ENCODE assay signal across 8 cellular contexts in the genomic region with DNA sequence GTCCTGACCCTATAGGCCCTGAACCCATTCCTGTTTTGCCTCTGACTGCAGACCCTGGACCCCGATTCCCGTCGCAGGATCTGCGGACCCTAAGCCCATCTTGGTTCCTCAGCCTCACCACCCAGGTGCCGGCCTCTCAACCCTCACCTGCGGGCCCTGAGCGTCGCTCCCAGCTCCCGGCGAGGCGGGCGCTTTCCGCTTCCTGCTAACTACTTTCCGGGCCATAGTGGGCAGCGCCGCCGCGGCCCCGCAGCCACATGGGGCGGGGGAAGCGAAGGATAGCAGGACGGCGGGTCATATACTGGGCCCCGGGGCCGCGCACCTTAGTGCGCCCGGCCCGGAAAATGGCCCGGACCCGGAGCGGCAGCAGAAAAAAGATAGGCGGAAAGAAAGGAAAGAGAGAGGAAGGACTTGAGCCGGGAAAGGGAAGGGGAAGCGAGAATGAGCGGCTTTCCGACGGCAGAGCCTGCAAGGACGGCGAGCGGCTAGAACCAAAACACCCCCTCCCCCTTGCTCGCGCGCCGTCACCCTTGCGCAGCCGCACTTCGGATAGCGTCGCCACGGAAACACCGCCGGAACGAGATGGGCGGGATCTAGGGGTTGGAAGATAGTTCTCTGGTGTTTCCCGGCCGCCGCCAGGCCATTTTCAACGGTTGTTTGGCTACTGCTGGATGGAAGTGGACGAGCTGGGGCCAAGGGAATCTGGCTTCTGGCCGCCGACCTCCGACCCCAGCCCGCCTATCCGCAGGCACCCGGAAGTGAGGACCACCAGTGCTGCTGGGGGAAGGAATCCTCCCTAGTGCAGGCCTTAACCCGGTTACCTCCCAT. TPM values are rescaled to one million over a fixed set of nuclear protein-coding genes. Genes with fewer than 3 reads are reported as not detected.
DNase-seq lines count a peak whose midpoint lies in the region; ATAC-seq and TF ChIP-seq lines count a peak whose summit lies in the region.

A gene (minus strand): TSS at position 492 of the 828 bp plus-strand sequence. CDS start 267 bp downstream, at position 225.

- peak; percentile 71 for ATAC-seq in GM18873 (IDR thresholded peaks at IDR 0.05; ENCODE audit: low FRiP score, unreplicated experiment)
- ATAC-seq in HG03135 (IDR thresholded peaks at IDR 0.05; ENCODE audit: unreplicated experiment) = peak; percentile 64

- peak in 2 of 3 donors; percentile 25 to 36 for TF ChIP-seq POLR2A in spleen (IDR thresholded peaks at IDR 0.05)

- TF ChIP-seq CTCF in spleen (IDR thresholded peaks at IDR 0.05 in 8 of 11, conservative IDR thresholded peaks at IDR 0.05 in 3 of 11) = peak in 3 of 11 experiments; percentile 5 to 24 (median 16)

- H3K9me3 ChIP-seq in spleen = no peaks in the 10 kb centered on the region

- intact Hi-C loops in spleen (cut with DNase I; ENCODE audit: low total_unique reads) = loop anchor here (10.0 kb wide), 1 partner anchor 48 kb away; a partner anchor contains a TSS

- H3K4me3 ChIP-seq in spleen = peak within 1 kb of the TSS; percentile 68 to 90 (median 86)

- peaks cover 0 to 78% (median 11%) of the 10 kb centered on the region in 7 donors for H3K27me3 ChIP-seq in spleen (replicated peaks in 1 of 7)

- H3K4me1 ChIP-seq in spleen = peaks cover 36 to 62% (median 52%) of the 10 kb centered on the region in 6 donors

- 0 to 1% (median 1%) methylated on average over 49 to 67 of the region's 67 CpGs for WGBS in spleen, 5 donors

- DNase-seq in AG08395 (ENCODE audit: low spot score) = peak; percentile 98
- DNase-seq in NCI-H2196 treated with DMSO at 0.1 percent for 48 hours (lab: John Stamatoyannopoulos, UW; ENCODE audit: unreplicated experiment) = peak; percentile 84
- DNase-seq in activated CD4-positive, CD25-positive, alpha-beta regulatory T cell treated with anti-CD3 and anti-CD28 coated beads, Interleukin-2, amount 50 U/mL, for 16 hours (ENCODE audit: low read depth, low spot score) = peak; percentile 78
- peak; percentile 89 for DNase-seq in central memory CD4-positive, alpha-beta T cell
- DNase-seq in inferior parietal cortex (ENCODE audit: extremely low spot score) = peak; percentile 96
- peak; percentile 96 for DNase-seq in spleen

- H3K27ac ChIP-seq in spleen = peak within 1 kb of the TSS; percentile 85 to 98 (median 92)

- peaks cover 0 to 25% (median 0%) of the 10 kb centered on the region in 6 donors for H3K36me3 ChIP-seq in spleen

RNA-seq across cellular contexts. Expression of the gene that starts here (rescaled TPM):
- 100 to 1,000 TPM in 1 of 7 donors, 10 to 100 TPM in 6; 36.5 to 107 (median 38.6) TPM for total RNA-seq in spleen
- 10 to 100 TPM in 2 of 3 donors, 1 to 10 TPM in 1; 5.6 to 12.9 (median 11.2) TPM for polyA plus RNA-seq in spleen

Comparison
In these comparisons a context has a peak if more than half of its experiments do, and no peak if none do; other contexts are left out.
1. Peak in every context shown above with its lines: DNase-seq, ATAC-seq, H3K4me3 ChIP-seq and H3K27ac ChIP-seq.